Comparison of ENCODE assay signal across 1 cellular context in genomic region chr13:45206340-45206739, GRCh38.
TF ChIP-seq lines count a peak whose summit lies in the region.

No MANE protein-coding gene starts in this region.

TF ChIP-seq in endothelial cell of umbilical vein, 7 proteins besides CTCF, POLR2A, EP300 and RAD21:
- TF ChIP-seq GATA2 (IDR thresholded peaks at IDR 0.05; ENCODE audit: insufficient read depth, insufficient read length, low read depth, low read length), result no peak
- TF ChIP-seq JUN (IDR thresholded peaks at IDR 0.05; ENCODE audit: borderline replicate concordance, insufficient read depth, insufficient read length, low read depth), result peak; percentile 89
- TF ChIP-seq, protein P1, sequence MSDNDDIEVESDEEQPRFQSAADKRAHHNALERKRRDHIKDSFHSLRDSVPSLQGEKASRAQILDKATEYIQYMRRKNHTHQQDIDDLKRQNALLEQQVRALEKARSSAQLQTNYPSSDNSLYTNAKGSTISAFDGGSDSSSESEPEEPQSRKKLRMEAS (IDR thresholded peaks at IDR 0.05; ENCODE audit: insufficient read depth, insufficient read length), result no peak
- TF ChIP-seq POLR2AphosphoS5 (IDR thresholded peaks at IDR 0.05; ENCODE audit: insufficient read depth, low read depth, low read length), result no peak
- TF ChIP-seq EZH2 (IDR thresholded peaks at IDR 0.05; ENCODE audit: borderline replicate concordance, low read depth, low read length, severe bottlenecking), result no peak
- TF ChIP-seq FOS (IDR thresholded peaks at IDR 0.05; ENCODE audit: borderline replicate concordance, insufficient read depth, low read length), result peak; percentile 90
- no peak for TF ChIP-seq MYC (IDR thresholded peaks at IDR 0.05; ENCODE audit: low read depth, low read length)
